Comparison of ENCODE assay signal across 12 cellular contexts in genomic region chr12:3704512-3705348, GRCh38. TPM values are rescaled to one million over a fixed set of nuclear protein-coding genes. Genes with fewer than 3 reads are reported as not detected.
DNase-seq lines count a peak whose midpoint lies in the region; ATAC-seq and TF ChIP-seq lines count a peak whose summit lies in the region.
"Had no signal": no experiment of that assay in that cellular context is flagged by ENCODE, and none has a peak within 500 bp of the region (broad histone marks: within the 10 kb centered on the region; RNA-seq: fewer than 3 reads in every experiment).

No MANE protein-coding gene starts in this region.

- peaks cover 0 to 18% (median 3%) of the 10 kb centered on the region in 4 donors for H3K4me1 ChIP-seq in stomach
- H3K4me1 ChIP-seq: A549 had no signal

- H3K9me3 Mint-ChIP-seq in immature natural killer cell = peaks cover 0 to 5% (median 2%) of the 10 kb centered on the region in 6 donors

- no peaks in the 10 kb centered on the region for H3K27me3 ChIP-seq in stomach
- H3K27me3 ChIP-seq: SJCRH30 had no signal

- TF ChIP-seq CTCF in stomach (IDR thresholded peaks at IDR 0.05) = no peak

- H3K27me3 Mint-ChIP-seq in immature natural killer cell (ENCODE audit: low read depth in 3 of 3) = no peaks in the 10 kb centered on the region

- no peak overlapping the region for H3K4me3 ChIP-seq in stomach
- H3K4me3 ChIP-seq: A549, SJCRH30 had no signal

- peak; percentile 17 for DNase-seq in NCI-H2029 (lab: John Stamatoyannopoulos, UW)
- no peak for DNase-seq in NCI-H2029 treated with DMSO at 0.1 percent for 48 hours (lab: John Stamatoyannopoulos, UW)
- peak; percentile 2 for DNase-seq in amniotic epithelial cell (ENCODE audit: low read depth)
- peak in 2 of 3 donors; percentile 8 to 12 for DNase-seq in immature natural killer cell
- DNase-seq in stomach = no peak
- no peak for DNase-seq in NCI-H226
- no peak for DNase-seq in RKO (ENCODE audit: low spot score)
- DNase-seq: NCI-H1092 treated with DMSO at 0.1 percent for 48 hours, substantia nigra had no signal

- H3K36me3 ChIP-seq in stomach = no peaks in the 10 kb centered on the region
- H3K36me3 ChIP-seq: SJCRH30 had no signal

- peak overlapping the region in 4 of 5 donors; percentile 54 to 73 (median 64) for H3K27ac ChIP-seq in stomach
- H3K27ac ChIP-seq: A549, SJCRH30 had no signal

- no peak for TF ChIP-seq POLR2A in stomach (IDR thresholded peaks at IDR 0.05)

- H3K9me3 ChIP-seq in stomach = peaks cover 0 to 6% (median 3%) of the 10 kb centered on the region in 4 donors
- H3K9me3 ChIP-seq: A549, SJCRH30 had no signal

- peak overlapping the region; percentile 53 to 88 (median 64) for H3K4me3 Mint-ChIP-seq in immature natural killer cell

- no peak for TF ChIP-seq EP300 in stomach (IDR thresholded peaks at IDR 0.05)

- peaks cover 13 to 24% (median 17%) of the 10 kb centered on the region in 3 donors for H3K36me3 Mint-ChIP-seq in immature natural killer cell

- peak overlapping the region; percentile 88 to 96 (median 90) for H3K27ac Mint-ChIP-seq in immature natural killer cell

- intact Hi-C loops in stomach (cut with DNase I; ENCODE audit: low total_unique reads) = no loop called here

- peaks cover 39 to 78% of the 10 kb centered on the region in 2 donors for H3K4me1 Mint-ChIP-seq in immature natural killer cell

- ATAC-seq in HG03469 (IDR thresholded peaks at IDR 0.05; ENCODE audit: unreplicated experiment) = no peak
- ATAC-seq: A549 had no signal

- 31 to 52% (median 42%) methylated on average over 4 of the region's 4 CpGs for WGBS in stomach, 5 donors

RNA-seq across cellular contexts. Expression of gene CRACR2A, which starts 48.2 kb away (rescaled TPM):
- polyA plus RNA-seq in immature natural killer cell (10 to 100 TPM in 2 of 3 donors, 1 to 10 TPM in 1; 4.0 to 33.9 (median 16.5) TPM), stomach (1 to 10 TPM in 1 of 3 donors, under 1 TPM in 2; 0.15 to 1.4 (median 0.75) TPM)
- 10 to 100 TPM in 1 of 5 donors, 1 to 10 TPM in 4; 1.8 to 66.6 (median 5.7) TPM for total RNA-seq in stomach

Comparison
In these comparisons a context has a peak if more than half of its experiments do, and no peak if none do; other contexts are left out.
1. DNase-seq: peak in NCI-H2029 (single experiment), amniotic epithelial cell (single experiment) and immature natural killer cell (2 of 3); none in NCI-H2029 treated with DMSO at 0.1 percent for 48 hours (single experiment), stomach (single experiment), NCI-H226 (single experiment) and RKO (single experiment).